ENCODE assay signal across 8 cellular contexts in genomic region chr17:75632863-75633483, GRCh38. TPM values are rescaled to one million over a fixed set of nuclear protein-coding genes. Genes with fewer than 3 reads are reported as not detected.
DNase-seq lines count a peak whose midpoint lies in the region; ATAC-seq and TF ChIP-seq lines count a peak whose summit lies in the region.

A gene with protein sequence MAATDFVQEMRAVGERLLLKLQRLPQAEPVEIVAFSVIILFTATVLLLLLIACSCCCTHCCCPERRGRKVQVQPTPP (plus strand): TSS chr17:75633434. CDS start chr17:75640202, 6,768 bp downstream.

- H3K27ac ChIP-seq in MM.1S (ENCODE audit: low read length) (peak within 1 kb of the TSS; percentile 62; the same call in 1 of the 2 replicates), right cardiac atrium (ENCODE audit: low read length) (peak within 1 kb of the TSS; percentile 78)

- no peaks in the 10 kb centered on the region for H4K20me1 ChIP-seq in MM.1S (ENCODE audit: insufficient read depth, low read length)

- H3F3A ChIP-seq in MM.1S (ENCODE audit: insufficient read depth, low read length) = no peaks in the 10 kb centered on the region

- H3K27me3 ChIP-seq in MM.1S (replicated peaks; ENCODE audit: insufficient read depth, low read length) = no peaks in the 10 kb centered on the region
- H3K27me3 ChIP-seq in right cardiac atrium (ENCODE audit: control insufficient read depth, insufficient read depth) = no peaks in the 10 kb centered on the region

- no peaks in the 10 kb centered on the region for H3K36me3 ChIP-seq in MM.1S (replicated peaks; ENCODE audit: insufficient read depth, low read length)

- ATAC-seq in right cardiac atrium = peak; percentile 77 to 80

- no peaks in the 10 kb centered on the region for H3K9me2 ChIP-seq in MM.1S (replicated peaks; ENCODE audit: insufficient read depth, low read length)

- H3K9ac ChIP-seq in MM.1S (ENCODE audit: low read length) = peak within 1 kb of the TSS; percentile 49

- intact Hi-C loops in right cardiac atrium (cut with DNase I) = loop anchor here in 2 of 4 donors (5.0 kb wide), 2 partner anchors 114 to 119 kb away; no protein-coding TSS in a partner anchor

- TF ChIP-seq CTCF in MM.1S (IDR thresholded peaks at IDR 0.05; ENCODE audit: low read length) (peak; percentile 94), astrocyte of the cerebellum (IDR thresholded peaks at IDR 0.05; ENCODE audit: low read depth, low read length, missing control alignments) (peak; percentile 94)

- peak within 1 kb of the TSS; percentile 59 for H2AFZ ChIP-seq in MM.1S (ENCODE audit: low read length)

- H3K4me3 ChIP-seq in MM.1S (ENCODE audit: low read length) (no peak within 1 kb of the TSS), astrocyte of the cerebellum (ENCODE audit: low read depth, low read length) (no peak within 1 kb of the TSS), right cardiac atrium (ENCODE audit: low read length) (no peak within 1 kb of the TSS)

- peaks cover 13% of the 10 kb centered on the region for H3K4me1 ChIP-seq in MM.1S (ENCODE audit: low read length)
- H3K4me1 ChIP-seq in right cardiac atrium (ENCODE audit: control insufficient read depth, insufficient read depth, low read length) = peaks cover 9% of the 10 kb centered on the region

- peak within 1 kb of the TSS; percentile 60; the same call in 1 of the 2 replicates for H3K4me2 ChIP-seq in MM.1S (ENCODE audit: low read depth, low read length)

- WGBS in right cardiac atrium = 13% methylated on average over 19 of the region's 19 CpGs

- in situ Hi-C loops in astrocyte of the cerebellum (cut with HindIII; ENCODE audit: low sequenced_read_pairs) = no loop called here

- H3K79me2 ChIP-seq in MM.1S (ENCODE audit: low read length) = no peaks in the 10 kb centered on the region

- DNase-seq in NCI-H187 (lab: John Stamatoyannopoulos, UW) (peak; percentile 21 to 53), NCI-H187 treated with DMSO at 0.1 percent for 48 hours (lab: John Stamatoyannopoulos, UW) (no peak), MM.1S (peak; percentile 66), T1000 (lab: John Stamatoyannopoulos, UW) (peak; percentile 83), astrocyte of the cerebellum (ENCODE audit: low read depth) (peak; percentile 76), right cardiac atrium (peak; percentile 91 to 96 (median 96)), pulmonary artery endothelial cell (ENCODE audit: low read depth, low spot score) (peak; percentile 36), ureter (ENCODE audit: low spot score) (peak; percentile 93)

- H3K9me3 ChIP-seq in MM.1S (replicated peaks; ENCODE audit: insufficient read depth, low read length) (no peaks in the 10 kb centered on the region), right cardiac atrium (ENCODE audit: control insufficient read depth, low read length) (no peaks in the 10 kb centered on the region)

RNA-seq across cellular contexts. Expression of the gene that starts here (rescaled TPM):
- total RNA-seq in right cardiac atrium (10 to 100 TPM in 2 of 4 donors, 1 to 10 TPM in 2; 6.9 to 12.2 (median 9.6) TPM), pulmonary artery endothelial cell (0.07 TPM in 1 of 2 replicates, not detected in the other), ureter (9.5 TPM)
- 13.5 TPM for polyA plus RNA-seq in right cardiac atrium

Comparison
In these comparisons a context has a peak if more than half of its experiments do, and no peak if none do; other contexts are left out.
1. Peak in DNase-seq in pulmonary artery endothelial cell; RNA of the gene not detected or under 1 TPM.